Comparison of ENCODE assay signal across 13 cellular contexts in genomic region chr12:95203477-95203843, GRCh38. TPM values are rescaled to one million over a fixed set of nuclear protein-coding genes. Genes with fewer than 3 reads are reported as not detected.
DNase-seq lines count a peak whose midpoint lies in the region; ATAC-seq and TF ChIP-seq lines count a peak whose summit lies in the region.
"Had no signal": no experiment of that assay in that cellular context is flagged by ENCODE, and none has a peak within 500 bp of the region (broad histone marks: within the 10 kb centered on the region; RNA-seq: fewer than 3 reads in every experiment).

No MANE protein-coding gene starts in this region.

- peaks cover 2% of the 10 kb centered on the region for H3K27me3 Mint-ChIP-seq in stimulated activated memory B cell treated with anti-CD40 and anti-IgM and Interleukin-4, amounts not matched to agents 10 μg/mL and 1 μg/mL and 100 μg/mL, for 72 hours

- peaks cover 64% of the 10 kb centered on the region for H3K4me1 ChIP-seq in GM23248 (ENCODE audit: insufficient read depth)
- H3K4me1 ChIP-seq in adipocyte (ENCODE audit: control insufficient read depth, insufficient read depth, low read length) = peaks cover 54% of the 10 kb centered on the region
- H3K4me1 ChIP-seq in foreskin keratinocyte = peaks cover 66% of the 10 kb centered on the region

- H3K27me3 ChIP-seq in GM23248 (replicated peaks; ENCODE audit: insufficient read depth) (no peaks in the 10 kb centered on the region), adipocyte (replicated peaks; ENCODE audit: control insufficient read depth, insufficient read depth, low read length) (no peaks in the 10 kb centered on the region), foreskin keratinocyte (no peaks in the 10 kb centered on the region)

- peak overlapping the region; percentile 61 for H3K27ac Mint-ChIP-seq in stimulated activated memory B cell treated with anti-CD40 and anti-IgM and Interleukin-4, amounts not matched to agents 10 μg/mL and 1 μg/mL and 100 μg/mL, for 72 hours

- H3K4me2 ChIP-seq in GM23248 (ENCODE audit: unreplicated experiment) = peak overlapping the region; percentile 77

- intact Hi-C loops in lower leg skin (cut with DNase I; ENCODE audit: low total_unique reads) = no loop called here

- peak overlapping the region; percentile 93 for H3K27ac ChIP-seq in GM23248
- peak overlapping the region; percentile 100 for H3K27ac ChIP-seq in foreskin keratinocyte

- in situ Hi-C loops in GM23248 (cut with MboI) = no loop called here

- H3K36me3 Mint-ChIP-seq in stimulated activated memory B cell treated with anti-CD40 and anti-IgM and Interleukin-4, amounts not matched to agents 10 μg/mL and 1 μg/mL and 100 μg/mL, for 72 hours = no peaks in the 10 kb centered on the region
- H3K36me3 Mint-ChIP-seq: T-cell had no signal

- no peak for ATAC-seq in foreskin keratinocyte
- no peak for ATAC-seq in stimulated activated memory B cell treated with anti-CD40 and anti-IgM and Interleukin-4, amounts not matched to agents 10 μg/mL and 1 μg/mL and 100 μg/mL, for 72 hours
- no peak for ATAC-seq in HG03025 (IDR thresholded peaks at IDR 0.05; ENCODE audit: low FRiP score, unreplicated experiment)
- ATAC-seq in HG02588 (IDR thresholded peaks at IDR 0.05; ENCODE audit: unreplicated experiment) = no peak
- no peak for ATAC-seq in HG02870 (IDR thresholded peaks at IDR 0.05; ENCODE audit: unreplicated experiment)

- TF ChIP-seq POLR2A in lower leg skin (IDR thresholded peaks at IDR 0.05) = no peak

- DNase-seq in GM23248 (peak; percentile 22), adipocyte (ENCODE audit: low read depth) (peak; percentile 48), foreskin keratinocyte (no peak), lower leg skin (ENCODE audit: low spot score in 2 of 2) (no peak)
- DNase-seq: activated gamma-delta T cell, cerebellar nuclear complex, NCI-H2171 treated with DMSO at 0.1 percent for 48 hours, occipital lobe, T-cell had no signal

- H3K9ac ChIP-seq in GM23248 (peak overlapping the region; percentile 66), adipocyte (ENCODE audit: low read length) (no peak overlapping the region)

- H2AFZ ChIP-seq in GM23248 = peak overlapping the region; percentile 20

- no peaks in the 10 kb centered on the region for H4K20me1 ChIP-seq in GM23248 (ENCODE audit: insufficient read depth)

- TF ChIP-seq CTCF in foreskin keratinocyte (conservative IDR thresholded peaks at IDR 0.05) = no peak
- no peak for TF ChIP-seq CTCF in lower leg skin (IDR thresholded peaks at IDR 0.05)

- H3K36me3 ChIP-seq in GM23248 (ENCODE audit: low read depth) = no peaks in the 10 kb centered on the region
- no peaks in the 10 kb centered on the region for H3K36me3 ChIP-seq in adipocyte (ENCODE audit: control insufficient read depth, insufficient read depth, low read length, severe bottlenecking)

- H3K4me3 Mint-ChIP-seq in stimulated activated memory B cell treated with anti-CD40 and anti-IgM and Interleukin-4, amounts not matched to agents 10 μg/mL and 1 μg/mL and 100 μg/mL, for 72 hours = no peak overlapping the region
- H3K4me3 Mint-ChIP-seq: T-cell had no signal

- 39% methylated on average over 1 of the region's 1 CpG for WGBS in GM23248 (ENCODE audit: low coverage in 1 of 2, low lambda C conversion rate in 2 of 2, missing lambda C conversion rate in 2 of 2), 2 experiments
- WGBS in lower leg skin, 2 donors = 29 to 31% methylated on average over 1 of the region's 1 CpG

- H3K9me3 ChIP-seq in GM23248 (ENCODE audit: low read depth) = no peaks in the 10 kb centered on the region
- H3K9me3 ChIP-seq in adipocyte (ENCODE audit: control insufficient read depth, low read length) = no peaks in the 10 kb centered on the region

- H3K9me3 Mint-ChIP-seq in stimulated activated memory B cell treated with anti-CD40 and anti-IgM and Interleukin-4, amounts not matched to agents 10 μg/mL and 1 μg/mL and 100 μg/mL, for 72 hours = no peaks in the 10 kb centered on the region
- H3K9me3 Mint-ChIP-seq: T-cell had no signal

- H3K4me1 Mint-ChIP-seq in stimulated activated memory B cell treated with anti-CD40 and anti-IgM and Interleukin-4, amounts not matched to agents 10 μg/mL and 1 μg/mL and 100 μg/mL, for 72 hours = peaks cover 19% of the 10 kb centered on the region

- H3F3A ChIP-seq in GM23248 (ENCODE audit: insufficient read depth) = peaks cover 60% of the 10 kb centered on the region

- H3K79me2 ChIP-seq in GM23248 (ENCODE audit: insufficient read depth) = peaks cover 55% of the 10 kb centered on the region

- H3K9me2 ChIP-seq in GM23248 (ENCODE audit: insufficient read depth) = no peaks in the 10 kb centered on the region

- H3K4me3 ChIP-seq in GM23248 = no peak overlapping the region
- H3K4me3 ChIP-seq in adipocyte (ENCODE audit: low read length) = peak overlapping the region; percentile 64
- no peak overlapping the region for H3K4me3 ChIP-seq in lower leg skin (ENCODE audit: low read depth, poor library complexity, severe bottlenecking)

RNA-seq across cellular contexts. Expression of gene FGD6, which starts 13.8 kb away (rescaled TPM):
- total RNA-seq in GM23248 (2014; rRNA removed; shearing (Covaris generic)) = 5.9 and 6.4 TPM in 2 replicates
- polyA plus RNA-seq in GM23248 (2016; fragmentation: Nextera tagmentation; extraction: Ambion mirVana) = 3.0 and 3.2 TPM in 2 replicates
- total RNA-seq in foreskin keratinocyte = 55.8 and 65.5 TPM in 2 replicates
- 8.6 and 9.3 TPM in 2 replicates for polyA plus RNA-seq in foreskin keratinocyte
- total RNA-seq in lower leg skin = 10 to 100 TPM; 13.9 to 19.1 (median 14.7) TPM

RNA-seq across cellular contexts. Expression of gene VEZT, which starts 14.1 kb away (rescaled TPM):
- 40.2 and 49.6 TPM in 2 replicates for total RNA-seq in GM23248 (2014; rRNA removed; shearing (Covaris generic))
- polyA plus RNA-seq in GM23248 (2016; fragmentation: Nextera tagmentation; extraction: Ambion mirVana) (36.3 and 36.9 TPM in 2 replicates), foreskin keratinocyte (37.5 and 40.4 TPM in 2 replicates)
- total RNA-seq in foreskin keratinocyte (88.2 and 106 TPM in 2 replicates), lower leg skin (10 to 100 TPM; 40.6 to 95.9 (median 46.4) TPM)

Comparison
In these comparisons a context has a peak if more than half of its experiments do, and no peak if none do; other contexts are left out.
1. DNase-seq: peak in GM23248 (single experiment) and adipocyte (single experiment); none in foreskin keratinocyte (0 of 2) and lower leg skin (0 of 2).